ENCODE assay signal across 1 cellular context in genomic region chr20:30594112-30594511, GRCh38.
TF ChIP-seq lines count a peak whose summit lies in the region.

No MANE protein-coding gene starts in this region.

TF ChIP-seq in GM23338, 12 proteins besides CTCF, POLR2A, EP300 and RAD21 (continued from another document):
- TF ChIP-seq REST (IDR thresholded peaks at IDR 0.05; ENCODE audit: unreplicated experiment): no peak
- TF ChIP-seq NANOG (IDR thresholded peaks at IDR 0.05; ENCODE audit: borderline replicate concordance): no peak
- no peak for TF ChIP-seq ETS1 (IDR thresholded peaks at IDR 0.05)
- no peak for TF ChIP-seq ZNF114 (CRISPR knock-in tag; IDR thresholded peaks at IDR 0.05)
- TF ChIP-seq STAT1 (IDR thresholded peaks at IDR 0.05; ENCODE audit: unreplicated experiment): no peak
- no peak for TF ChIP-seq JUNB (IDR thresholded peaks at IDR 0.05; ENCODE audit: unreplicated experiment)
- no peak for TF ChIP-seq EZH2phosphoT487 (IDR thresholded peaks at IDR 0.05; ENCODE audit: unreplicated experiment)
